Comparison of ENCODE assay signal across 2 cellular contexts in the genomic region with DNA sequence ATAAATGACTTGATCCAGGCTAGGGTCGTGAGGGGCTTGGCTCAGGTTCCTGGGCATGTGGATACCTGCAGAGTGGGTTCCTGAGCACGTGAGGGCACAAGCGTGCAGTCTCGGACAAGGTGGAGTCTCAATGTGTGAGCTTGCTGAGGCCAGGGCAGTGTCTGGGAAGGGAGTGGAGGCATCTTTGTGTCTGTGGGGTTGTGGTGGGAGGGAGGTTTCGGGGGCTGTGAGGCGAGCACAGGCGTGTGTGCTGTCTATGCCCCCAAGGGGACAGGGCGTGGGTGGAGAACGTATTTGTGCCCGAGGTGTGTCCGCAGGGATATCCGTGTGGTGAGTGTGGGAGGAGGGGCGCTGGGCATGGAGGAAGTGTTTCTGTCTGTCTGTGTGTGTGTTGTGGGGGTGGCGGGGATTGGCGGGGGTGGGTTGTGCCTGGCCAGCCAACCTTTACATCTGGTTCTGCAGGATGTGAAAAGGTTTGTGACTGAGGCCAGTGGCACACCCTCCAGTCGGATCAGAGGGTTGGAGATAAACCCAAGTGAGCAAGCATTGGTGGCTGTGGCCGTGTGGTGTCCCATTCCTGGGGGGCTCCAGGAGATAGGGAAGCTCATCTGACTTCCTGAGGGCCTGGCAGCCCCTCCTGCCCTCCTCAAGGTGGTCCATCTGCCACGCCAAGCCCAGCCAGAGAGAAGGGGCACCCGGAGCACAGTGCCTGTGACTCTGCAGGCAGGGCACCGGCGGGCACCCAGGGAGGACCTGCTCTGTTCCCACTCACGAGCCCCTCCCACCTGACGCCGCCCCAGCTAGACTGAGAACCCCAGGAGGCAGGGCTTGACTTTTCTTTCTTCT.
TF ChIP-seq lines count a peak whose summit lies in the region.

No MANE protein-coding gene starts in this region.

TF ChIP-seq in HEK293, 187 proteins besides CTCF, POLR2A, EP300 and RAD21 (continued from another document):
- no peak for TF ChIP-seq ZNF335 (tag by site-specific recombination; conservative IDR thresholded peaks at IDR 0.05)
- no peak for TF ChIP-seq ZNF132 (tag by site-specific recombination; IDR thresholded peaks at IDR 0.05; ENCODE audit: borderline replicate concordance)
- TF ChIP-seq, protein P1, sequence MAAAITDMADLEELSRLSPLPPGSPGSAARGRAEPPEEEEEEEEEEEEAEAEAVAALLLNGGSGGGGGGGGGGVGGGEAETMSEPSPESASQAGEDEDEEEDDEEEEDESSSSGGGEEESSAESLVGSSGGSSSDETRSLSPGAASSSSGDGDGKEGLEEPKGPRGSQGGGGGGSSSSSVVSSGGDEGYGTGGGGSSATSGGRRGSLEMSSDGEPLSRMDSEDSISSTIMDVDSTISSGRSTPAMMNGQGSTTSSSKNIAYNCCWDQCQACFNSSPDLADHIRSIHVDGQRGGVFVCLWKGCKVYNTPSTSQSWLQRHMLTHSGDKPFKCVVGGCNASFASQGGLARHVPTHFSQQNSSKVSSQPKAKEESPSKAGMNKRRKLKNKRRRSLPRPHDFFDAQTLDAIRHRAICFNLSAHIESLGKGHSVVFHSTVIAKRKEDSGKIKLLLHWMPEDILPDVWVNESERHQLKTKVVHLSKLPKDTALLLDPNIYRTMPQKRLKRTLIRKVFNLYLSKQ (tag by site-specific recombination; IDR thresholded peaks at IDR 0.05; ENCODE audit: borderline replicate concordance) = no peak
- no peak for TF ChIP-seq ZNF23 (tag by site-specific recombination; IDR thresholded peaks at IDR 0.05; ENCODE audit: borderline replicate concordance)
- TF ChIP-seq ZNF239 (tag by site-specific recombination; IDR thresholded peaks at IDR 0.05) = no peak
- TF ChIP-seq ZFP37 (tag by site-specific recombination; IDR thresholded peaks at IDR 0.05) = no peak
- no peak for TF ChIP-seq ZNF670 (tag by site-specific recombination; IDR thresholded peaks at IDR 0.05; ENCODE audit: low read depth)
- TF ChIP-seq, protein P2, sequence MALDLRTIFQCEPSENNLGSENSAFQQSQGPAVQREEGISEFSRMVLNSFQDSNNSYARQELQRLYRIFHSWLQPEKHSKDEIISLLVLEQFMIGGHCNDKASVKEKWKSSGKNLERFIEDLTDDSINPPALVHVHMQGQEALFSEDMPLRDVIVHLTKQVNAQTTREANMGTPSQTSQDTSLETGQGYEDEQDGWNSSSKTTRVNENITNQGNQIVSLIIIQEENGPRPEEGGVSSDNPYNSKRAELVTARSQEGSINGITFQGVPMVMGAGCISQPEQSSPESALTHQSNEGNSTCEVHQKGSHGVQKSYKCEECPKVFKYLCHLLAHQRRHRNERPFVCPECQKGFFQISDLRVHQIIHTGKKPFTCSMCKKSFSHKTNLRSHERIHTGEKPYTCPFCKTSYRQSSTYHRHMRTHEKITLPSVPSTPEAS (tag by site-specific recombination; IDR thresholded peaks at IDR 0.05) = no peak
- no peak for TF ChIP-seq ZNF211 (tag by site-specific recombination; IDR thresholded peaks at IDR 0.05; ENCODE audit: low read depth)
- TF ChIP-seq, protein P3, sequence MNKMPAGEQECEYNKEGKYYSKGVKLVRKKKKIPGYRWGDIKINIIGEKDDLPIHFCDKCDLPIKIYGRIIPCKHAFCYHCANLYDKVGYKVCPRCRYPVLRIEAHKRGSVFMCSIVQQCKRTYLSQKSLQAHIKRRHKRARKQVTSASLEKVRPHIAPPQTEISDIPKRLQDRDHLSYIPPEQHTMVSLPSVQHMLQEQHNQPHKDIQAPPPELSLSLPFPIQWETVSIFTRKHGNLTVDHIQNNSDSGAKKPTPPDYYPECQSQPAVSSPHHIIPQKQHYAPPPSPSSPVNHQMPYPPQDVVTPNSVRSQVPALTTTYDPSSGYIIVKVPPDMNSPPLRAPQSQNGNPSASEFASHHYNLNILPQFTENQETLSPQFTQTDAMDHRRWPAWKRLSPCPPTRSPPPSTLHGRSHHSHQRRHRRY (tag by site-specific recombination; IDR thresholded peaks at IDR 0.05) = no peak
- TF ChIP-seq GFI1B (tag by site-specific recombination; IDR thresholded peaks at IDR 0.05) = no peak
- TF ChIP-seq, protein P4, sequence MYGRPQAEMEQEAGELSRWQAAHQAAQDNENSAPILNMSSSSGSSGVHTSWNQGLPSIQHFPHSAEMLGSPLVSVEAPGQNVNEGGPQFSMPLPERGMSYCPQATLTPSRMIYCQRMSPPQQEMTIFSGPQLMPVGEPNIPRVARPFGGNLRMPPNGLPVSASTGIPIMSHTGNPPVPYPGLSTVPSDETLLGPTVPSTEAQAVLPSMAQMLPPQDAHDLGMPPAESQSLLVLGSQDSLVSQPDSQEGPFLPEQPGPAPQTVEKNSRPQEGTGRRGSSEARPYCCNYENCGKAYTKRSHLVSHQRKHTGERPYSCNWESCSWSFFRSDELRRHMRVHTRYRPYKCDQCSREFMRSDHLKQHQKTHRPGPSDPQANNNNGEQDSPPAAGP (tag by site-specific recombination; IDR thresholded peaks at IDR 0.05) = 0 out of 2 replicates have a peak, but pooled peaks have one; percentile 42
- TF ChIP-seq GLI4 (tag by site-specific recombination; IDR thresholded peaks at IDR 0.05) = no peak

TF ChIP-seq in SK-N-SH treated with all-trans-retinoic acid at 6 μM for 48 hours, 23 proteins besides CTCF, POLR2A, EP300 and RAD21 (continued from another document):
- TF ChIP-seq, protein P5, sequence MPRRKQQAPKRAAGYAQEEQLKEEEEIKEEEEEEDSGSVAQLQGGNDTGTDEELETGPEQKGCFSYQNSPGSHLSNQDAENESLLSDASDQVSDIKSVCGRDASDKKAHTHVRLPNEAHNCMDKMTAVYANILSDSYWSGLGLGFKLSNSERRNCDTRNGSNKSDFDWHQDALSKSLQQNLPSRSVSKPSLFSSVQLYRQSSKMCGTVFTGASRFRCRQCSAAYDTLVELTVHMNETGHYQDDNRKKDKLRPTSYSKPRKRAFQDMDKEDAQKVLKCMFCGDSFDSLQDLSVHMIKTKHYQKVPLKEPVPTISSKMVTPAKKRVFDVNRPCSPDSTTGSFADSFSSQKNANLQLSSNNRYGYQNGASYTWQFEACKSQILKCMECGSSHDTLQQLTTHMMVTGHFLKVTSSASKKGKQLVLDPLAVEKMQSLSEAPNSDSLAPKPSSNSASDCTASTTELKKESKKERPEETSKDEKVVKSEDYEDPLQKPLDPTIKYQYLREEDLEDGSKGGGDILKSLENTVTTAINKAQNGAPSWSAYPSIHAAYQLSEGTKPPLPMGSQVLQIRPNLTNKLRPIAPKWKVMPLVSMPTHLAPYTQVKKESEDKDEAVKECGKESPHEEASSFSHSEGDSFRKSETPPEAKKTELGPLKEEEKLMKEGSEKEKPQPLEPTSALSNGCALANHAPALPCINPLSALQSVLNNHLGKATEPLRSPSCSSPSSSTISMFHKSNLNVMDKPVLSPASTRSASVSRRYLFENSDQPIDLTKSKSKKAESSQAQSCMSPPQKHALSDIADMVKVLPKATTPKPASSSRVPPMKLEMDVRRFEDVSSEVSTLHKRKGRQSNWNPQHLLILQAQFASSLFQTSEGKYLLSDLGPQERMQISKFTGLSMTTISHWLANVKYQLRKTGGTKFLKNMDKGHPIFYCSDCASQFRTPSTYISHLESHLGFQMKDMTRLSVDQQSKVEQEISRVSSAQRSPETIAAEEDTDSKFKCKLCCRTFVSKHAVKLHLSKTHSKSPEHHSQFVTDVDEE (CRISPR knock-in tag; IDR thresholded peaks at IDR 0.05) = no peak
- TF ChIP-seq, protein P6, sequence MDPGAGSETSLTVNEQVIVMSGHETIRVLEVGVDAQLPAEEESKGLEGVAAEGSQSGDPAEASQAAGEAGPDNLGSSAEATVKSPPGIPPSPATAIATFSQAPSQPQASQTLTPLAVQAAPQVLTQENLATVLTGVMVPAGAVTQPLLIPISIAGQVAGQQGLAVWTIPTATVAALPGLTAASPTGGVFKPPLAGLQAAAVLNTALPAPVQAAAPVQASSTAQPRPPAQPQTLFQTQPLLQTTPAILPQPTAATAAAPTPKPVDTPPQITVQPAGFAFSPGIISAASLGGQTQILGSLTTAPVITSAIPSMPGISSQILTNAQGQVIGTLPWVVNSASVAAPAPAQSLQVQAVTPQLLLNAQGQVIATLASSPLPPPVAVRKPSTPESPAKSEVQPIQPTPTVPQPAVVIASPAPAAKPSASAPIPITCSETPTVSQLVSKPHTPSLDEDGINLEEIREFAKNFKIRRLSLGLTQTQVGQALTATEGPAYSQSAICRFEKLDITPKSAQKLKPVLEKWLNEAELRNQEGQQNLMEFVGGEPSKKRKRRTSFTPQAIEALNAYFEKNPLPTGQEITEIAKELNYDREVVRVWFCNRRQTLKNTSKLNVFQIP (CRISPR knock-in tag; IDR thresholded peaks at IDR 0.05; ENCODE audit: borderline replicate concordance, low read depth) = no peak
